Comparison of ENCODE assay signal across 12 cellular contexts in the genomic region with DNA sequence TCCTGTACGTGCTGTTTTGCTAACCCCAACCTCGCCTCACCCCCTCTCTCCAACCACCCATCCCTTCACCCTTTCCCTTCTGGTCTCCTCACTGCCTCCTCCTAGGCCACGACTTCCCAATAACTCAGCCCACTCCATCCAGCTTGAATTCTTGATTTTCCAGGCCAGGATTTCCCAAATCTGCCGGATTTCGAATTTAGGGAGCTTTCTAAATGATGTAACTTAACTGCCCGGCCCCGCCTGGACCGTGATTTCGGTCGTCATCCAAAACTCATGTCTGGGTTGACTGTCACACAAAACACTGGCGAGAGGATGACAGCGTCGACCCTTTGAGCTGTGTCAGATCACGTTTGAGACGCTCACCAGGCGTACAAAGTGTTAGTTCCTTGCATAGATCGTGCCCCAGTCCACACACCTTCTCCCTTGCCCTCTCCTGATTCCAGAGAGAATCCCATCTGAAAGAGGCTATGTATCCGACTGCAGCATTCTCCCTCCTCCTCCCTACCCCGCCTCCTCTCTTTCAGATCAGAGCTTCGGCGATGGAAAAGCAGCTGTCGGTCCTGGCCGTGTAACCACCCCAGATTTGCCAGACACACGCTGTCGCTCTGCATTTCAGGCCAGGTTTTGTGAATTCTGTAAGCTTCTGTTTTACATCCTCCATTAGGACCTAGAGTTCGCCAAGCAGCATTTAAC.
DNase-seq lines count a peak whose midpoint lies in the region; ATAC-seq, FAIRE-seq and TF ChIP-seq lines count a peak whose summit lies in the region.
"Had no signal": no experiment of that assay in that cellular context is flagged by ENCODE, and none has a peak within 500 bp of the region (broad histone marks: within the 10 kb centered on the region; RNA-seq: fewer than 3 reads in every experiment).

No MANE protein-coding gene starts in this region.

- H3K4ac ChIP-seq in mesendoderm (ENCODE audit: low read depth, low read length), result no peak overlapping the region

- H3K4me3 ChIP-seq in HepG2 (replicated peaks in 1 of 3; ENCODE audit: insufficient read depth in 1 of 3, low read depth in 2 of 3, low read length in 3 of 3), result no peak overlapping the region
- H3K4me3 ChIP-seq in right lobe of liver, result no peak overlapping the region
- peak overlapping the region in 48 of 59 donors; percentile 4 to 64 (median 30) for H3K4me3 ChIP-seq in dorsolateral prefrontal cortex
- peak overlapping the region; percentile 9 for H3K4me3 ChIP-seq in mesendoderm (ENCODE audit: low read length)
- H3K4me3 ChIP-seq in esophagus muscularis mucosa, result peak overlapping the region in 1 of 4 donors; percentile 0
- H3K4me3 ChIP-seq: lower lobe of right lung had no signal

- H3K27me3 ChIP-seq in HepG2 (ENCODE audit: control insufficient read depth in 1 of 2, insufficient read depth in 2 of 2, low read length in 2 of 2), result peaks cover 0 to 47% of the 10 kb centered on the region in 2 experiments; a peak in 4 of 5 replicates
- peaks cover 0 to 7% of the 10 kb centered on the region in 2 donors for H3K27me3 ChIP-seq in right lobe of liver
- H3K27me3 ChIP-seq in dorsolateral prefrontal cortex, result peaks cover 0 to 82% (median 57%) of the 10 kb centered on the region in 45 donors
- no peaks in the 10 kb centered on the region for H3K27me3 ChIP-seq in mesendoderm (ENCODE audit: insufficient read depth, low read length, poor library complexity)
- H3K27me3 ChIP-seq in esophagus muscularis mucosa, result peaks cover 0 to 89% (median 12%) of the 10 kb centered on the region in 4 donors

- no peak overlapping the region for H2AFZ ChIP-seq in HepG2 (ENCODE audit: low read length)

- DNase-seq in HepG2 (ENCODE audit: low spot score), result no peak
- no peak for DNase-seq in right lobe of liver
- DNase-seq in dorsolateral prefrontal cortex, result no peak
- DNase-seq in mesendoderm, result peak; percentile 76
- DNase-seq in DMS79 (lab: John Stamatoyannopoulos, UW), result no peak
- no peak for DNase-seq in NCI-H526 treated with DMSO at 0.1 percent for 48 hours (lab: John Stamatoyannopoulos, UW)
- DNase-seq in esophagus muscularis mucosa (ENCODE audit: extremely low spot score), result no peak
- DNase-seq: amniotic stem cell, lower lobe of right lung, Right ventricle myocardium superior had no signal

- no peak overlapping the region for H3K9ac ChIP-seq in HepG2 (ENCODE audit: insufficient read depth, low read depth, low read length)
- H3K9ac ChIP-seq in mesendoderm (ENCODE audit: low read length), result peak overlapping the region; percentile 63

- no peak overlapping the region for H3K18ac ChIP-seq in mesendoderm (ENCODE audit: low read length)

- H3K79me2 ChIP-seq in HepG2 (ENCODE audit: insufficient read depth, low read length) (no peaks in the 10 kb centered on the region), mesendoderm (ENCODE audit: control insufficient read depth, insufficient read depth, low read length) (no peaks in the 10 kb centered on the region)

- no peak overlapping the region for H4K5ac ChIP-seq in mesendoderm (ENCODE audit: low read length)

- TF ChIP-seq EP300 in HepG2 (IDR thresholded peaks at IDR 0.05; ENCODE audit: low read depth in 2 of 2, low read length in 2 of 2) (no peak), HepG2 (CRISPR knock-in tag; IDR thresholded peaks at IDR 0.05; ENCODE audit: borderline replicate concordance) (no peak), esophagus muscularis mucosa (IDR thresholded peaks at IDR 0.05) (no peak)

- no peak for FAIRE-seq in HepG2 (lab: Jason Lieb, UNC)

- no peak for TF ChIP-seq RAD21 in HepG2 (CRISPR knock-in tag; IDR thresholded peaks at IDR 0.05)

- H2AK5ac ChIP-seq in mesendoderm (ENCODE audit: low read length), result no peak overlapping the region

- CTCF ChIA-PET in HepG2 (lab: Yijun Ruan, JAX; ENCODE audit: low intra/inter-chr PET ratio, low total read pairs), result no interaction called here

- H3K4me2 ChIP-seq in HepG2 (ENCODE audit: low read depth, low read length) (no peak overlapping the region), mesendoderm (ENCODE audit: low read length) (peak overlapping the region; percentile 55)

- no peak overlapping the region for H3K23ac ChIP-seq in mesendoderm (ENCODE audit: low read length)

- 59% methylated on average over 26 of the region's 26 CpGs for WGBS in HepG2 (ENCODE audit: low lambda C conversion rate)
- 20% methylated on average over 26 of the region's 26 CpGs for WGBS in right lobe of liver (ENCODE audit: insufficient coverage, low coverage, low lambda C conversion rate, missing lambda C conversion rate)
- no CpG with 5 or more reads among the region's 26 CpGs for WGBS in mesendoderm (ENCODE audit: extremely low coverage, insufficient coverage, low lambda C conversion rate)
- 14% methylated on average over 26 of the region's 26 CpGs for WGBS in esophagus muscularis mucosa

- H3K9me3 ChIP-seq in HepG2 (ENCODE audit: low read length) (no peaks in the 10 kb centered on the region), right lobe of liver (no peaks in the 10 kb centered on the region), esophagus muscularis mucosa (no peaks in the 10 kb centered on the region)
- H3K9me3 ChIP-seq: gastroesophageal sphincter, lower lobe of right lung had no signal

- TF ChIP-seq CTCF in HepG2 (CRISPR knock-in tag; IDR thresholded peaks at IDR 0.05) (no peak), right lobe of liver (IDR thresholded peaks at IDR 0.05) (no peak), dorsolateral prefrontal cortex (IDR thresholded peaks at IDR 0.05 in 54 of 56, conservative IDR thresholded peaks at IDR 0.05 in 2 of 56; ENCODE audit: low read depth in 1 of 56, partially characterized antibody in 56 of 56) (no peak), esophagus muscularis mucosa (IDR thresholded peaks at IDR 0.05) (no peak)

- no peaks in the 10 kb centered on the region for H3K36me3 ChIP-seq in HepG2 (replicated peaks in 1 of 2; ENCODE audit: control insufficient read depth in 1 of 2, insufficient read depth in 2 of 2, low read length in 2 of 2)
- H3K36me3 ChIP-seq in right lobe of liver, result no peaks in the 10 kb centered on the region
- H3K36me3 ChIP-seq in mesendoderm (ENCODE audit: control insufficient read depth, insufficient read depth, low read length), result no peaks in the 10 kb centered on the region
- no peaks in the 10 kb centered on the region for H3K36me3 ChIP-seq in esophagus muscularis mucosa
- H3K36me3 ChIP-seq: gastroesophageal sphincter, lower lobe of right lung had no signal

- BruUV-seq in HepG2 (replicated peaks; lab: Mats Ljungman, UMichigan), result no TSS peak

- H3K27ac ChIP-seq in HepG2 (ENCODE audit: extremely low read length, insufficient read depth, low read length) (no peak overlapping the region), right lobe of liver (no peak overlapping the region), dorsolateral prefrontal cortex (no peak overlapping the region), mesendoderm (ENCODE audit: low read depth, low read length) (no peak overlapping the region), esophagus muscularis mucosa (replicated peaks in 1 of 4) (no peak overlapping the region)
- H3K27ac ChIP-seq: gastroesophageal sphincter, lower lobe of right lung had no signal

- no peak overlapping the region for H2BK5ac ChIP-seq in mesendoderm (ENCODE audit: low read length)

- TF ChIP-seq POLR2A in HepG2 (IDR thresholded peaks at IDR 0.05; ENCODE audit: insufficient read depth in 1 of 2, low read depth in 2 of 2, low read length in 2 of 2) (no peak), right lobe of liver (IDR thresholded peaks at IDR 0.05) (no peak), esophagus muscularis mucosa (IDR thresholded peaks at IDR 0.05; ENCODE audit: low read depth) (no peak)

- H4K8ac ChIP-seq in mesendoderm (ENCODE audit: low read depth, low read length), result no peak overlapping the region

- H3K4me1 ChIP-seq in HepG2 (ENCODE audit: insufficient read depth, low read length) (peaks cover 20% of the 10 kb centered on the region; the same call in 1 of the 2 replicates), right lobe of liver (no peaks in the 10 kb centered on the region), mesendoderm (ENCODE audit: control insufficient read depth, low read depth, low read length) (peaks cover 3% of the 10 kb centered on the region), esophagus muscularis mucosa (no peaks in the 10 kb centered on the region)
- H3K4me1 ChIP-seq: lower lobe of right lung had no signal

- no peak overlapping the region for H2BK15ac ChIP-seq in mesendoderm (replicated peaks; ENCODE audit: low read depth)

- H4K20me1 ChIP-seq in HepG2 (ENCODE audit: insufficient read depth, low read length), result no peaks in the 10 kb centered on the region

- in situ Hi-C loops in HepG2 (cut with HindIII; ENCODE audit: extremely low pct_ligation_motif_present, low pct_unique_long_range_greater_than_20kb), result no loop called here

- no peak overlapping the region for H2BK120ac ChIP-seq in mesendoderm (ENCODE audit: low read depth, low read length)

- peak overlapping the region; percentile 66 for H3K56ac ChIP-seq in mesendoderm (ENCODE audit: low read length)

- POLR2A ChIA-PET in HepG2 (lab: Yijun Ruan, JAX), result no interaction called here

- intact Hi-C loops in HepG2 (cut with micrococcal nuclease; ENCODE audit: unreplicated experiment) (no loop called here), right lobe of liver (cut with DNase I) (no loop called here), dorsolateral prefrontal cortex (cut with DNase I) (no loop called here), esophagus muscularis mucosa (cut with DNase I) (loop anchor here (10.0 kb wide), 1 partner anchor 141 kb away; no protein-coding TSS in a partner anchor)

- ATAC-seq in HepG2, result no peak
- ATAC-seq in right lobe of liver, result no peak
- no peak for ATAC-seq in GM18873 (IDR thresholded peaks at IDR 0.05; ENCODE audit: low FRiP score, unreplicated experiment)
- ATAC-seq: gastroesophageal sphincter, lower lobe of right lung had no signal

- H3K79me1 ChIP-seq in mesendoderm (ENCODE audit: low read length), result no peaks in the 10 kb centered on the region

TF ChIP-seq in HepG2, 621 proteins besides CTCF, POLR2A, EP300 and RAD21 (continues in another document):
- no peak for TF ChIP-seq ZFP36 (IDR thresholded peaks at IDR 0.05; ENCODE audit: borderline replicate concordance, low read depth, low read length, partially characterized antibody)
- TF ChIP-seq KLF16 (CRISPR knock-in tag; IDR thresholded peaks at IDR 0.05), result no peak
- TF ChIP-seq NFYC (CRISPR knock-in tag; IDR thresholded peaks at IDR 0.05), result no peak
- TF ChIP-seq ZNF124 (CRISPR knock-in tag; IDR thresholded peaks at IDR 0.05), result no peak

Comparison
In these comparisons a context has a peak if more than half of its experiments do, and no peak if none do; other contexts are left out.
1. H3K4me3 ChIP-seq: peak in dorsolateral prefrontal cortex (48 of 59) and mesendoderm (single experiment); none in HepG2 (0 of 3) and right lobe of liver (0 of 3).